In genomic region chr6:118895241-118895561, GRCh38 we compare ENCODE assay signal across 8 cellular contexts. TPM values are rescaled to one million over a fixed set of nuclear protein-coding genes. Genes with fewer than 3 reads are reported as not detected.
DNase-seq lines count a peak whose midpoint lies in the region; TF ChIP-seq lines count a peak whose summit lies in the region.

No MANE protein-coding gene starts in this region.

- peaks cover 72% of the 10 kb centered on the region for H3K4me1 ChIP-seq in CD4-positive, alpha-beta memory T cell (ENCODE audit: insufficient read depth, low read length)
- H3K4me1 ChIP-seq in MM.1S (ENCODE audit: low read length) (peaks cover 19% of the 10 kb centered on the region), duodenal mucosa (ENCODE audit: control insufficient read depth in 1 of 2, insufficient read depth in 2 of 2, low read length in 2 of 2) (peaks cover 21 to 22% of the 10 kb centered on the region in 2 donors)

- intact Hi-C loops in CD4-positive, alpha-beta memory T cell (cut with micrococcal nuclease), result loop anchor here (2.0 kb wide), 1 partner anchor 454 kb away; the partner anchor contains the start of gene MAN1A1

- H3K9ac ChIP-seq in MM.1S (ENCODE audit: low read length) (peak overlapping the region; percentile 95), duodenal mucosa (ENCODE audit: low read depth in 1 of 2, low read length in 2 of 2) (peak overlapping the region; percentile 88 to 92)

- 0 out of 2 replicates have a peak, but pooled peaks cover under 1% of the 10 kb centered on the region for H4K20me1 ChIP-seq in MM.1S (ENCODE audit: insufficient read depth, low read length)

- no peak overlapping the region for H2AFZ ChIP-seq in MM.1S (ENCODE audit: low read length)

- peak overlapping the region; percentile 84 to 93 (median 88) for H3K27ac Mint-ChIP-seq in CD4-positive, alpha-beta memory T cell
- H3K27ac Mint-ChIP-seq in neural crest cell (ENCODE audit: unreplicated experiment), result peak overlapping the region; percentile 96

- peak overlapping the region; percentile 83 for H3K27ac ChIP-seq in CD4-positive, alpha-beta memory T cell (ENCODE audit: low read depth, low read length)
- H3K27ac ChIP-seq in MM.1S (ENCODE audit: low read length) (peak overlapping the region; percentile 81; the same call in 1 of the 2 replicates), duodenal mucosa (ENCODE audit: low read depth, low read length) (peak overlapping the region; percentile 95)

- peaks cover 0 to 6% (median 0%) of the 10 kb centered on the region in 8 donors for H3K9me3 Mint-ChIP-seq in CD4-positive, alpha-beta memory T cell
- no peaks in the 10 kb centered on the region for H3K9me3 Mint-ChIP-seq in neural crest cell

- CTCF ChIA-PET in CD4-positive, alpha-beta memory T cell (lab: Charles Lee; ENCODE audit: partially characterized antibody), result interaction anchor here (1.0 to 5.9 kb wide), 16 partner anchors 9 to 337 kb away, joined by 3 to 53 read pairs (median 10); partner anchors contain the start of genes FAM184A and MCM9

- H3K79me2 ChIP-seq in MM.1S (ENCODE audit: low read length), result peaks cover 81% of the 10 kb centered on the region

- H3K4me3 Mint-ChIP-seq in CD4-positive, alpha-beta memory T cell, result peak overlapping the region; percentile 85 to 96 (median 89)
- H3K4me3 Mint-ChIP-seq in neural crest cell, result peak overlapping the region; percentile 90

- peaks cover 35% of the 10 kb centered on the region for H3F3A ChIP-seq in MM.1S (ENCODE audit: insufficient read depth, low read length)

- H3K27me3 ChIP-seq in CD4-positive, alpha-beta memory T cell (ENCODE audit: insufficient read depth, low read length), result no peaks in the 10 kb centered on the region
- H3K27me3 ChIP-seq in MM.1S (replicated peaks; ENCODE audit: insufficient read depth, low read length) (no peaks in the 10 kb centered on the region), duodenal mucosa (ENCODE audit: control insufficient read depth in 1 of 2, insufficient read depth in 2 of 2, low read length in 2 of 2) (no peaks in the 10 kb centered on the region)

- no peak for TF ChIP-seq CTCF in MM.1S (IDR thresholded peaks at IDR 0.05; ENCODE audit: low read length)
- no peak for TF ChIP-seq CTCF in neural crest cell (conservative IDR thresholded peaks at IDR 0.05)

- no peak for DNase-seq in CD4-positive, alpha-beta memory T cell
- DNase-seq in MM.1S (no peak), neural crest cell (ENCODE audit: low read depth, low spot score) (no peak), NAMALWA (ENCODE audit: low spot score) (no peak), HCEC 1CT (no peak), ecto neural progenitor cell (ENCODE audit: low spot score) (no peak)
- DNase-seq in stimulated activated CD4-positive, alpha-beta T cell treated with anti-CD3 and anti-CD28 coated beads, Interleukin-4, amount 100 ng/mL, for 1 hour, result no peak

- peaks cover 0 to 1% of the 10 kb centered on the region in 2 donors for H3K27me3 Mint-ChIP-seq in CD4-positive, alpha-beta memory T cell
- H3K27me3 Mint-ChIP-seq in neural crest cell (ENCODE audit: low read depth), result peaks cover 4% of the 10 kb centered on the region

- no peaks in the 10 kb centered on the region for H3K9me2 ChIP-seq in MM.1S (replicated peaks; ENCODE audit: insufficient read depth, low read length)

- H3K9me3 ChIP-seq in CD4-positive, alpha-beta memory T cell (ENCODE audit: control insufficient read depth in 1 of 2, low read length in 2 of 2), result no peaks in the 10 kb centered on the region
- H3K9me3 ChIP-seq in MM.1S (replicated peaks; ENCODE audit: insufficient read depth, low read length), result no peaks in the 10 kb centered on the region
- no peaks in the 10 kb centered on the region for H3K9me3 ChIP-seq in duodenal mucosa (ENCODE audit: control insufficient read depth in 1 of 2, low read length in 2 of 2)

- H3K4me3 ChIP-seq in CD4-positive, alpha-beta memory T cell (ENCODE audit: low read length in 2 of 2), result peak overlapping the region; percentile 63 to 86
- H3K4me3 ChIP-seq in MM.1S (ENCODE audit: low read length) (peak overlapping the region; percentile 81), duodenal mucosa (ENCODE audit: low read depth in 1 of 2, low read length in 2 of 2) (peak overlapping the region; percentile 92 to 95)

- H3K36me3 Mint-ChIP-seq in CD4-positive, alpha-beta memory T cell, result peaks cover 13 to 34% of the 10 kb centered on the region in 2 donors
- peaks cover 11% of the 10 kb centered on the region for H3K36me3 Mint-ChIP-seq in neural crest cell (ENCODE audit: low read depth)

- POLR2A ChIA-PET in CD4-positive, alpha-beta memory T cell (lab: Charles Lee; ENCODE audit: partially characterized antibody), result interaction anchor here (0.8 to 9.9 kb wide), 22 partner anchors 8 to 336 kb away, joined by 3 to 105 read pairs (median 10); partner anchors contain the start of genes FAM184A and MCM9

- H3K4me1 Mint-ChIP-seq in CD4-positive, alpha-beta memory T cell, result peaks cover 49 to 78% (median 59%) of the 10 kb centered on the region in 4 donors
- peaks cover 49% of the 10 kb centered on the region for H3K4me1 Mint-ChIP-seq in neural crest cell

- no peaks in the 10 kb centered on the region for H3K36me3 ChIP-seq in CD4-positive, alpha-beta memory T cell (ENCODE audit: insufficient read depth, low read length)
- H3K36me3 ChIP-seq in MM.1S (replicated peaks; ENCODE audit: insufficient read depth, low read length), result no peaks in the 10 kb centered on the region
- peaks cover 0 to 6% of the 10 kb centered on the region in 2 donors for H3K36me3 ChIP-seq in duodenal mucosa (ENCODE audit: control insufficient read depth in 1 of 2, insufficient read depth in 2 of 2, low read length in 2 of 2)

- H3K4me2 ChIP-seq in MM.1S (ENCODE audit: low read depth, low read length), result peak overlapping the region; percentile 96

RNA-seq across cellular contexts. Expression of gene ASF1A, which starts 1.2 kb away (rescaled TPM):
- 10 to 100 TPM; 64.0 to 66.6 TPM for total RNA-seq in CD4-positive, alpha-beta memory T cell
- 10 to 100 TPM; 65.8 to 78.5 TPM for polyA plus RNA-seq in CD4-positive, alpha-beta memory T cell
- 39.6 and 40.1 TPM in 2 replicates for total RNA-seq in neural crest cell

RNA-seq across cellular contexts. Expression of gene MCM9, which starts 39.8 kb away (rescaled TPM):
- 10 to 100 TPM; 33.8 to 36.6 TPM for total RNA-seq in CD4-positive, alpha-beta memory T cell
- 10 to 100 TPM; 11.2 to 15.2 TPM for polyA plus RNA-seq in CD4-positive, alpha-beta memory T cell
- total RNA-seq in neural crest cell, result 20.4 and 20.7 TPM in 2 replicates
